Comparison of ENCODE assay signal across 8 cellular contexts in genomic region chr19:45768644-45769053, GRCh38. TPM values are rescaled to one million over a fixed set of nuclear protein-coding genes. Genes with fewer than 3 reads are reported as not detected.
DNase-seq lines count a peak whose midpoint lies in the region; ATAC-seq and TF ChIP-seq lines count a peak whose summit lies in the region.

No MANE protein-coding gene starts in this region.

- TF ChIP-seq CTCF in chondrocyte (IDR thresholded peaks at IDR 0.05) (no peak), type B pancreatic cell (conservative IDR thresholded peaks at IDR 0.05) (no peak)

- H3K27me3 Mint-ChIP-seq in T-helper 1 cell treated with Interleukin-12 subunit alpha and Interleukin-12 subunit beta and Interleukin-4 antibody, amounts not matched to agents 30 μg/mL and 1 μg/mL, for 36 hours (ENCODE audit: low read depth) = peaks cover 18% of the 10 kb centered on the region
- H3K27me3 Mint-ChIP-seq in chondrocyte (ENCODE audit: low read depth) (no peaks in the 10 kb centered on the region), memory B cell (peaks cover 12% of the 10 kb centered on the region), type B pancreatic cell (no peaks in the 10 kb centered on the region)

- peaks cover 11% of the 10 kb centered on the region for H3K4me1 Mint-ChIP-seq in T-helper 1 cell treated with Interleukin-12 subunit alpha and Interleukin-12 subunit beta and Interleukin-4 antibody, amounts not matched to agents 30 μg/mL and 1 μg/mL, for 36 hours (ENCODE audit: low read depth)
- H3K4me1 Mint-ChIP-seq in chondrocyte (ENCODE audit: low read depth) (peaks cover 37% of the 10 kb centered on the region), memory B cell (peaks cover 19% of the 10 kb centered on the region), type B pancreatic cell (ENCODE audit: unreplicated experiment) (peaks cover 15% of the 10 kb centered on the region)

- peak; percentile 42 for DNase-seq in activated CD8-positive, alpha-beta memory T cell treated with anti-CD3 and anti-CD28 coated beads, Interleukin-2, amount 50 U/mL, for 4 hours
- no peak for DNase-seq in activated CD8-positive, alpha-beta memory T cell treated with anti-CD3 and anti-CD28 coated beads, Interleukin-2, amount 50 U/mL, for 48 hours
- DNase-seq in chondrocyte (ENCODE audit: low spot score) = no peak
- DNase-seq in memory B cell (ENCODE audit: low spot score in 2 of 2) = peak; percentile 41 to 54
- DNase-seq in type B pancreatic cell (ENCODE audit: extremely low spot score, unreplicated experiment) = peak; percentile 80
- no peak for DNase-seq in SHP77 (lab: John Stamatoyannopoulos, UW)
- no peak for DNase-seq in AG20443 (ENCODE audit: low spot score)

- no peaks in the 10 kb centered on the region for H3K9me3 Mint-ChIP-seq in T-helper 1 cell treated with Interleukin-12 subunit alpha and Interleukin-12 subunit beta and Interleukin-4 antibody, amounts not matched to agents 30 μg/mL and 1 μg/mL, for 36 hours
- H3K9me3 Mint-ChIP-seq in chondrocyte (ENCODE audit: low read depth) (no peaks in the 10 kb centered on the region), memory B cell (no peaks in the 10 kb centered on the region), type B pancreatic cell (no peaks in the 10 kb centered on the region)

- ATAC-seq in memory B cell (ENCODE audit: low read depth) = no peak

- H3K4me3 Mint-ChIP-seq in T-helper 1 cell treated with Interleukin-12 subunit alpha and Interleukin-12 subunit beta and Interleukin-4 antibody, amounts not matched to agents 30 μg/mL and 1 μg/mL, for 36 hours = peak overlapping the region; percentile 86
- H3K4me3 Mint-ChIP-seq in chondrocyte (ENCODE audit: unreplicated experiment) (peak overlapping the region; percentile 95), memory B cell (peak overlapping the region; percentile 93), type B pancreatic cell (peak overlapping the region; percentile 97)

- peak overlapping the region; percentile 79 for H3K27ac Mint-ChIP-seq in T-helper 1 cell treated with Interleukin-12 subunit alpha and Interleukin-12 subunit beta and Interleukin-4 antibody, amounts not matched to agents 30 μg/mL and 1 μg/mL, for 36 hours
- H3K27ac Mint-ChIP-seq in chondrocyte (ENCODE audit: unreplicated experiment) (peak overlapping the region; percentile 99), memory B cell (peak overlapping the region; percentile 85), type B pancreatic cell (peak overlapping the region; percentile 98)

- no peaks in the 10 kb centered on the region for H3K36me3 Mint-ChIP-seq in T-helper 1 cell treated with Interleukin-12 subunit alpha and Interleukin-12 subunit beta and Interleukin-4 antibody, amounts not matched to agents 30 μg/mL and 1 μg/mL, for 36 hours (ENCODE audit: low read depth)
- H3K36me3 Mint-ChIP-seq in chondrocyte (ENCODE audit: low read depth) = peaks cover 3% of the 10 kb centered on the region
- H3K36me3 Mint-ChIP-seq in memory B cell = no peaks in the 10 kb centered on the region
- H3K36me3 Mint-ChIP-seq in type B pancreatic cell = no peaks in the 10 kb centered on the region

RNA-seq across cellular contexts. Expression of gene SIX5, which starts 0.4 kb away (rescaled TPM):
- total RNA-seq in chondrocyte (29.3 to 33.8 TPM (median 33.0 TPM) in 3 replicates), type B pancreatic cell (ENCODE audit: low replicate concordance) (19.7 and 38.0 TPM in 2 replicates)

RNA-seq across cellular contexts. Expression of gene DMPK, which starts 13.6 kb away (rescaled TPM):
- total RNA-seq in chondrocyte = 95.0 to 176 TPM (median 162 TPM) in 3 replicates
- 42.5 and 97.7 TPM in 2 replicates for total RNA-seq in type B pancreatic cell (ENCODE audit: low replicate concordance)

RNA-seq across cellular contexts. Expression of gene DMWD, which starts 24.0 kb away (rescaled TPM):
- 77.6 to 83.0 TPM (median 79.4 TPM) in 3 replicates for total RNA-seq in chondrocyte
- 56.3 and 94.0 TPM in 2 replicates for total RNA-seq in type B pancreatic cell (ENCODE audit: low replicate concordance)

RNA-seq across cellular contexts. Expression of gene MEIOSIN, which starts 35.4 kb away (rescaled TPM):
- total RNA-seq in chondrocyte (not detected in 3 replicates), type B pancreatic cell (ENCODE audit: low replicate concordance) (not detected in 2 replicates)

RNA-seq across cellular contexts. Expression of gene FBXO46, which starts 38.0 kb away (rescaled TPM):
- total RNA-seq in chondrocyte = 12.7 to 14.8 TPM (median 14.3 TPM) in 3 replicates
- total RNA-seq in type B pancreatic cell (ENCODE audit: low replicate concordance) = 27.8 and 37.5 TPM in 2 replicates

Comparison
In these comparisons a context has a peak if more than half of its experiments do, and no peak if none do; other contexts are left out.
1. DNase-seq: peak in activated CD8-positive, alpha-beta memory T cell treated with anti-CD3 and anti-CD28 coated beads, Interleukin-2, amount 50 U/mL, for 4 hours (single experiment), memory B cell (2 of 2) and type B pancreatic cell (single experiment); none in activated CD8-positive, alpha-beta memory T cell treated with anti-CD3 and anti-CD28 coated beads, Interleukin-2, amount 50 U/mL, for 48 hours (single experiment), chondrocyte (single experiment), SHP77 (0 of 2) and AG20443 (single experiment).
2. Peak in every context shown above with its lines, with median percentiles within 50 percentile points of each other: H3K27ac Mint-ChIP-seq and H3K4me3 Mint-ChIP-seq.